ENCODE assay signal across 24 cellular contexts in genomic region chr5:109533847-109534272, GRCh38.
A peak's percentile ranks its signal among the peaks of the same experiment; 100 is the strongest.
DNase-seq lines count a peak whose midpoint lies in the region; ATAC-seq and TF ChIP-seq lines count a peak whose summit lies in the region.
"Had no signal": no experiment of that assay in that cellular context is flagged by ENCODE, and none has a peak within 500 bp of the region (broad histone marks: within the 10 kb centered on the region; RNA-seq: fewer than 3 reads in every experiment).

No MANE protein-coding gene starts in this region.

- no peak overlapping the region for H3K9ac ChIP-seq in endodermal cell (ENCODE audit: extremely low read depth, low read length, poor library complexity, severe bottlenecking)

- H3K27me3 ChIP-seq in endodermal cell (ENCODE audit: control insufficient read depth, insufficient read depth, low read length, poor library complexity, severe bottlenecking) = peaks cover 15% of the 10 kb centered on the region
- H3K27me3 ChIP-seq: ascending aorta, vagina had no signal

- no peak for ATAC-seq in activated T-helper 17 cell treated with anti-CD3 and anti-CD28 coated beads, Interleukin-2, amount 50 U/mL, for 72 hours (replicated peaks)
- no peak for ATAC-seq in HG02759 (IDR thresholded peaks at IDR 0.05; ENCODE audit: unreplicated experiment)
- ATAC-seq: psoas muscle, Right ventricle myocardium inferior, T-cell had no signal

- no peaks in the 10 kb centered on the region for H3K9me3 Mint-ChIP-seq in endodermal cell
- no peaks in the 10 kb centered on the region for H3K9me3 Mint-ChIP-seq in mesothelial cell of epicardium
- peaks cover 6% of the 10 kb centered on the region for H3K9me3 Mint-ChIP-seq in activated CD4-positive, alpha-beta T cell treated with anti-CD3 and anti-CD28 coated beads, Interleukin-2, amount 10 ng/mL, durations not matched to agents 24 days and 14 days
- H3K9me3 Mint-ChIP-seq in activated T-helper 17 cell treated with anti-CD3 and anti-CD28 coated beads, Interleukin-2, amount 50 U/mL, for 72 hours = no peaks in the 10 kb centered on the region
- H3K9me3 Mint-ChIP-seq: T-cell had no signal

- 72% methylated on average over 3 of the region's 3 CpGs; no CpG with 5 or more reads in 1 of the 2 experiments for WGBS in endodermal cell (ENCODE audit: insufficient coverage in 1 of 2, insufficient read length in 1 of 2), 2 experiments

- H3K4me3 ChIP-seq in endodermal cell (ENCODE audit: low read length) = peak overlapping the region; percentile 52
- H3K4me3 ChIP-seq: psoas muscle, vagina had no signal

- TF ChIP-seq CTCF in endodermal cell (conservative IDR thresholded peaks at IDR 0.05) = no peak
- no peak for TF ChIP-seq CTCF in mesothelial cell of epicardium (IDR thresholded peaks at IDR 0.05; ENCODE audit: unreplicated experiment)

- no peaks in the 10 kb centered on the region for H3K9me3 ChIP-seq in endodermal cell (ENCODE audit: control insufficient read depth, low read length)
- H3K9me3 ChIP-seq: ascending aorta, psoas muscle, vagina had no signal

- H3K36me3 ChIP-seq in endodermal cell (ENCODE audit: control insufficient read depth, insufficient read depth, low read length) = no peaks in the 10 kb centered on the region
- H3K36me3 ChIP-seq: ascending aorta, vagina had no signal

- no peaks in the 10 kb centered on the region for H3K4me1 ChIP-seq in endodermal cell (ENCODE audit: control insufficient read depth, insufficient read depth, low read length)
- H3K4me1 ChIP-seq: ascending aorta, psoas muscle, vagina had no signal

- no peak overlapping the region for H3K27ac ChIP-seq in endodermal cell (ENCODE audit: low read depth, low read length)
- H3K27ac ChIP-seq: ascending aorta, psoas muscle, vagina, VCaP had no signal

- peaks cover 25% of the 10 kb centered on the region for H3K4me1 Mint-ChIP-seq in endodermal cell
- H3K4me1 Mint-ChIP-seq in mesothelial cell of epicardium = peaks cover 16% of the 10 kb centered on the region
- H3K4me1 Mint-ChIP-seq in activated CD4-positive, alpha-beta T cell treated with anti-CD3 and anti-CD28 coated beads, Interleukin-2, amount 10 ng/mL, durations not matched to agents 24 days and 14 days = no peaks in the 10 kb centered on the region
- no peaks in the 10 kb centered on the region for H3K4me1 Mint-ChIP-seq in activated T-helper 17 cell treated with anti-CD3 and anti-CD28 coated beads, Interleukin-2, amount 50 U/mL, for 72 hours
- H3K4me1 Mint-ChIP-seq: CD4-positive, CD25-positive, alpha-beta regulatory T cell; IgD-negative memory B cell had no signal

- no peak overlapping the region for H3K27ac Mint-ChIP-seq in endodermal cell
- peak overlapping the region; percentile 77 for H3K27ac Mint-ChIP-seq in mesothelial cell of epicardium
- H3K27ac Mint-ChIP-seq in activated CD4-positive, alpha-beta T cell treated with anti-CD3 and anti-CD28 coated beads, Interleukin-2, amount 10 ng/mL, durations not matched to agents 24 days and 14 days = no peak overlapping the region
- H3K27ac Mint-ChIP-seq in activated T-helper 17 cell treated with anti-CD3 and anti-CD28 coated beads, Interleukin-2, amount 50 U/mL, for 72 hours = no peak overlapping the region
- H3K27ac Mint-ChIP-seq: CD4-positive, CD25-positive, alpha-beta regulatory T cell; IgD-negative memory B cell; T-cell had no signal

- peak; percentile 36 for DNase-seq in EH (ENCODE audit: low read depth)
- no peak for DNase-seq in endodermal cell
- DNase-seq in mesothelial cell of epicardium (ENCODE audit: low spot score in 2 of 2, unreplicated experiment in 2 of 2) = no peak
- no peak for DNase-seq in Kasumi-1 (lab: John Stamatoyannopoulos, UW)
- DNase-seq in activated CD4-positive, alpha-beta T cell treated with anti-CD3 and anti-CD28 coated beads, Interleukin-2, amount 10 ng/mL, durations not matched to agents 24 days and 14 days = no peak
- DNase-seq: activated CD4-positive, alpha-beta T cell treated with anti-CD3 and anti-CD28 coated beads, Interleukin-2, amount 50 U/mL, for 4 hours; activated naive CD4-positive, alpha-beta T cell treated with Interleukin-2 at 50 U/mL for 16 hours; CD4-positive, CD25-positive, alpha-beta regulatory T cell; DMS 273 treated with DMSO at 0.1 percent for 48 hours; HCEC 1CT; midbrain; NCI-H2081; NCI-H510A treated with DMSO at 0.1 percent for 48 hours; psoas muscle; small intestine; T-cell had no signal

- H3K36me3 Mint-ChIP-seq in endodermal cell (ENCODE audit: low read depth) (no peaks in the 10 kb centered on the region), mesothelial cell of epicardium (no peaks in the 10 kb centered on the region)
- no peaks in the 10 kb centered on the region for H3K36me3 Mint-ChIP-seq in activated CD4-positive, alpha-beta T cell treated with anti-CD3 and anti-CD28 coated beads, Interleukin-2, amount 10 ng/mL, durations not matched to agents 24 days and 14 days (ENCODE audit: low read depth)
- no peaks in the 10 kb centered on the region for H3K36me3 Mint-ChIP-seq in activated T-helper 17 cell treated with anti-CD3 and anti-CD28 coated beads, Interleukin-2, amount 50 U/mL, for 72 hours (ENCODE audit: low read depth)
- H3K36me3 Mint-ChIP-seq: CD4-positive, CD25-positive, alpha-beta regulatory T cell; T-cell had no signal

- intact Hi-C loops in activated CD4-positive, alpha-beta T cell treated with anti-CD3 and anti-CD28 coated beads, Interleukin-2, amount 10 ng/mL, durations not matched to agents 24 days and 14 days (cut with micrococcal nuclease) = no loop called here

- H3K4me3 Mint-ChIP-seq in endodermal cell = no peak overlapping the region
- peak overlapping the region; percentile 2 for H3K4me3 Mint-ChIP-seq in mesothelial cell of epicardium
- no peak overlapping the region for H3K4me3 Mint-ChIP-seq in activated CD4-positive, alpha-beta T cell treated with anti-CD3 and anti-CD28 coated beads, Interleukin-2, amount 10 ng/mL, durations not matched to agents 24 days and 14 days
- no peak overlapping the region for H3K4me3 Mint-ChIP-seq in activated T-helper 17 cell treated with anti-CD3 and anti-CD28 coated beads, Interleukin-2, amount 50 U/mL, for 72 hours
- H3K4me3 Mint-ChIP-seq: CD4-positive, CD25-positive, alpha-beta regulatory T cell; IgD-negative memory B cell; T-cell had no signal

- H3K27me3 Mint-ChIP-seq in endodermal cell (ENCODE audit: insufficient read depth) (peaks cover 20% of the 10 kb centered on the region), mesothelial cell of epicardium (ENCODE audit: low read depth) (peaks cover 2% of the 10 kb centered on the region)
- H3K27me3 Mint-ChIP-seq in activated CD4-positive, alpha-beta T cell treated with anti-CD3 and anti-CD28 coated beads, Interleukin-2, amount 10 ng/mL, durations not matched to agents 24 days and 14 days = no peaks in the 10 kb centered on the region
- peaks cover 17% of the 10 kb centered on the region for H3K27me3 Mint-ChIP-seq in activated T-helper 17 cell treated with anti-CD3 and anti-CD28 coated beads, Interleukin-2, amount 50 U/mL, for 72 hours

TF ChIP-seq in PFSK-1, 5 proteins besides CTCF, POLR2A, EP300 and RAD21:
- TF ChIP-seq FOXP2 (optimal IDR thresholded peaks at IDR 0.05; ENCODE audit: borderline replicate concordance, extremely low read depth, extremely low read length, insufficient read depth) = no peak
- TF ChIP-seq TAF1 (IDR thresholded peaks at IDR 0.05; ENCODE audit: borderline replicate concordance, insufficient read depth, low read length) = peak; percentile 59; the same call in 1 of the 2 replicates
- TF ChIP-seq POLR2AphosphoS5 (IDR thresholded peaks at IDR 0.05; ENCODE audit: low read depth, low read length) = no peak
- TF ChIP-seq, protein P1, sequence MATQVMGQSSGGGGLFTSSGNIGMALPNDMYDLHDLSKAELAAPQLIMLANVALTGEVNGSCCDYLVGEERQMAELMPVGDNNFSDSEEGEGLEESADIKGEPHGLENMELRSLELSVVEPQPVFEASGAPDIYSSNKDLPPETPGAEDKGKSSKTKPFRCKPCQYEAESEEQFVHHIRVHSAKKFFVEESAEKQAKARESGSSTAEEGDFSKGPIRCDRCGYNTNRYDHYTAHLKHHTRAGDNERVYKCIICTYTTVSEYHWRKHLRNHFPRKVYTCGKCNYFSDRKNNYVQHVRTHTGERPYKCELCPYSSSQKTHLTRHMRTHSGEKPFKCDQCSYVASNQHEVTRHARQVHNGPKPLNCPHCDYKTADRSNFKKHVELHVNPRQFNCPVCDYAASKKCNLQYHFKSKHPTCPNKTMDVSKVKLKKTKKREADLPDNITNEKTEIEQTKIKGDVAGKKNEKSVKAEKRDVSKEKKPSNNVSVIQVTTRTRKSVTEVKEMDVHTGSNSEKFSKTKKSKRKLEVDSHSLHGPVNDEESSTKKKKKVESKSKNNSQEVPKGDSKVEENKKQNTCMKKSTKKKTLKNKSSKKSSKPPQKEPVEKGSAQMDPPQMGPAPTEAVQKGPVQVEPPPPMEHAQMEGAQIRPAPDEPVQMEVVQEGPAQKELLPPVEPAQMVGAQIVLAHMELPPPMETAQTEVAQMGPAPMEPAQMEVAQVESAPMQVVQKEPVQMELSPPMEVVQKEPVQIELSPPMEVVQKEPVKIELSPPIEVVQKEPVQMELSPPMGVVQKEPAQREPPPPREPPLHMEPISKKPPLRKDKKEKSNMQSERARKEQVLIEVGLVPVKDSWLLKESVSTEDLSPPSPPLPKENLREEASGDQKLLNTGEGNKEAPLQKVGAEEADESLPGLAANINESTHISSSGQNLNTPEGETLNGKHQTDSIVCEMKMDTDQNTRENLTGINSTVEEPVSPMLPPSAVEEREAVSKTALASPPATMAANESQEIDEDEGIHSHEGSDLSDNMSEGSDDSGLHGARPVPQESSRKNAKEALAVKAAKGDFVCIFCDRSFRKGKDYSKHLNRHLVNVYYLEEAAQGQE (IDR thresholded peaks at IDR 0.05; ENCODE audit: insufficient read depth in 1 of 2, low read depth in 2 of 2, low read length in 2 of 2) = 0 out of 4 replicates have a peak, but pooled peaks of 1 of the 2 experiments have one; percentile 39
- TF ChIP-seq SIN3A (IDR thresholded peaks at IDR 0.05; ENCODE audit: borderline replicate concordance, insufficient read depth, low read length) = peak; percentile 56; the same call in 1 of the 2 replicates
